Comparison of ENCODE assay signal across 21 cellular contexts in genomic region chr11:63443714-63444113, GRCh38. TPM values are rescaled to one million over a fixed set of nuclear protein-coding genes. Genes with fewer than 3 reads are reported as not detected.
"Had no signal": no experiment of that assay in that cellular context is flagged by ENCODE, and none has a peak within 500 bp of the region (broad histone marks: within the 10 kb centered on the region; RNA-seq: fewer than 3 reads in every experiment).

No MANE protein-coding gene starts in this region.

- H3K79me2 ChIP-seq: hepatocyte had no signal

- FAIRE-seq: islet of Langerhans, TTC549 had no signal

- H3K9me3 ChIP-seq: body of pancreas, ovary, testis had no signal

- H3K4me2 ChIP-seq: hepatocyte had no signal

- ATAC-seq: body of pancreas; left cardiac atrium; naive thymus-derived CD8-positive, alpha-beta T cell; psoas muscle; right cardiac atrium; Right ventricle myocardium inferior had no signal

- H3K27me3 Mint-ChIP-seq: activated naive CD8-positive, alpha-beta T cell treated with anti-CD3 and anti-CD28 coated beads, Interleukin-2, amount 10 ng/mL, durations not matched to agents 7 days and 5 days; type B pancreatic cell had no signal

- H2AFZ ChIP-seq: hepatocyte had no signal

- H3K27ac Mint-ChIP-seq: activated naive CD8-positive, alpha-beta T cell treated with anti-CD3 and anti-CD28 coated beads, Interleukin-2, amount 10 ng/mL, durations not matched to agents 7 days and 5 days; activated T-helper 1 cell treated with anti-CD3 and anti-CD28 coated beads, Interleukin-12 subunit alpha, Interleukin-12 subunit beta, Interleukin-2, Interleukin-4 antibody, amounts not matched to agents 30 ng/mL and 10 ng/mL and 1 ng/mL, durations not matched to agents 14 hours and 24 hours and 36 hours; endodermal cell; naive thymus-derived CD8-positive, alpha-beta T cell; type B pancreatic cell had no signal

- H3K4me1 ChIP-seq: body of pancreas, psoas muscle, testis had no signal

- H3K4me3 Mint-ChIP-seq: activated naive CD8-positive, alpha-beta T cell treated with anti-CD3 and anti-CD28 coated beads, Interleukin-2, amount 10 ng/mL, durations not matched to agents 7 days and 5 days; activated T-helper 1 cell treated with anti-CD3 and anti-CD28 coated beads, Interleukin-12 subunit alpha, Interleukin-12 subunit beta, Interleukin-2, Interleukin-4 antibody, amounts not matched to agents 30 ng/mL and 10 ng/mL and 1 ng/mL, durations not matched to agents 14 hours and 24 hours and 36 hours; endodermal cell; naive thymus-derived CD8-positive, alpha-beta T cell; type B pancreatic cell had no signal

- H3K36me3 Mint-ChIP-seq: activated naive CD8-positive, alpha-beta T cell treated with anti-CD3 and anti-CD28 coated beads, Interleukin-2, amount 10 ng/mL, durations not matched to agents 7 days and 5 days; naive thymus-derived CD8-positive, alpha-beta T cell; type B pancreatic cell had no signal

- H3K9me3 Mint-ChIP-seq: activated T-helper 1 cell treated with anti-CD3 and anti-CD28 coated beads, Interleukin-12 subunit alpha, Interleukin-12 subunit beta, Interleukin-2, Interleukin-4 antibody, amounts not matched to agents 30 ng/mL and 10 ng/mL and 1 ng/mL, durations not matched to agents 14 hours and 24 hours and 36 hours had no signal

- DNase-seq: activated CD4-positive, alpha-beta T cell treated with anti-CD3 and anti-CD28 coated beads, Interleukin-2, amount 50 U/mL, for 1 hour; activated naive CD8-positive, alpha-beta T cell treated with anti-CD3 and anti-CD28 coated beads, Interleukin-2, amount 10 ng/mL, durations not matched to agents 7 days and 5 days; body of pancreas; endodermal cell; left cardiac atrium; mesendoderm; naive thymus-derived CD8-positive, alpha-beta T cell; ovary; psoas muscle; right cardiac atrium; SW 1271; testis had no signal

- H3K36me3 ChIP-seq: ovary had no signal

- H3K4me3 ChIP-seq: body of pancreas, hepatocyte, ovary, psoas muscle, testis had no signal

- H3K27ac ChIP-seq: body of pancreas, epithelial cell of prostate, hepatocyte, ovary, psoas muscle, testis had no signal

- H3K27me3 ChIP-seq: body of pancreas, hepatocyte, ovary, testis had no signal

RNA-seq across cellular contexts. Expression of gene PLAAT5, which starts 47.3 kb away (rescaled TPM):
- total RNA-seq: activated T-helper 1 cell treated with anti-CD3 and anti-CD28 coated beads, Interleukin-12 subunit alpha, Interleukin-12 subunit beta, Interleukin-2, Interleukin-4 antibody, amounts not matched to agents 30 ng/mL and 10 ng/mL and 1 ng/mL, durations not matched to agents 14 hours and 24 hours and 36 hours; SK-MEL-5; T-helper 2 cell treated with Interferon-gamma antibody and Interleukin-4, amounts not matched to agents 100 ng/mL and 5 ng/mL, for 36 hours had no signal
